Comparison of ENCODE assay signal across 29 cellular contexts in the genomic region with DNA sequence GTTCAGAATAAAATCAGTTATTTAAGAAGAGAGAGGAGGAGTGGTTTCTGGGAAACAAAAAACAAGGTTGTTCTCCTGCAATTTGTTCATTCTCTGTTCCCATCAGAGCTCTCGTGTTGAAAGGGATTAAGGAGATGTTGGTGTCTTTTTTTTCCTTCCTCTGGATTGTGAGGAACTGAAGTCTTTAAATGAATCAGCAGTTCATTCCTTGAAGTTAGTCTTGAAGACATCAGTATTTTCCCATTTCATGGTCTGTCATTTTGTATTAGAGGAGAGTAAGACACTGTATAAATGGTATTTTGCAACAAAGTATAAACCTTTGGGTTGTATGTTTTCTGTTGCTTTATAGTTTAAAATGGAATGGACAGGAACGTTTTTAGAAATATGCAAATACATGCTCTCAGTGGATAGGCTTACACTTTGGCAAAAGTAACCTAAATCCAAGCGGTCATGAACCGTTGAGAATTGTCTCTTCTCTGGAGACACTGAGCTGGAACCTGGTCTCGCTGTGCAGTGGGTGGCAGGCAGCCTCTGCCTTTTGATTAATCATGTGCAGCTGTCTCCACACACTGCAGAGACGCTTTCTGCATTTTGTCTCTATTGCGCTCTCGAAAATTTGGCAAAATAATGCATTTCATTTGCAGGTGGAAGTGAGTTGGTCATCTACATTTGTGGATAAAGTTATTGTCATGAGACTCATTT.
"Had no signal": no experiment of that assay in that cellular context is flagged by ENCODE, and none has a peak within 500 bp of the region (broad histone marks: within the 10 kb centered on the region; RNA-seq: fewer than 3 reads in every experiment).

No MANE protein-coding gene starts in this region.

- H3K4me1 ChIP-seq: body of pancreas, esophagus muscularis mucosa, prostate gland, right atrium auricular region, vagina had no signal

- H3K27ac Mint-ChIP-seq: activated CD4-positive, alpha-beta T cell treated with anti-CD3 and anti-CD28 coated beads, Interleukin-2, amount 10 ng/mL, durations not matched to agents 7 days and 5 days; stimulated activated naive CD8-positive, alpha-beta T cell treated with anti-CD3 and anti-CD28 coated beads, Interleukin-15, Interleukin-2, amounts not matched to agents 100 ng/mL and 50 ng/mL, for 24 hours; T-cell; T-helper 2 cell treated with Interferon-gamma antibody and Interleukin-4, amounts not matched to agents 5 μg/mL and 100 μg/mL, for 36 hours had no signal

- H3K27me3 ChIP-seq: body of pancreas, esophagus muscularis mucosa, gastroesophageal sphincter, neutrophil, ovary, right atrium auricular region, suprapubic skin, transverse colon, vagina had no signal

- H3K9me3 ChIP-seq: body of pancreas, esophagus muscularis mucosa, gastroesophageal sphincter, neutrophil, ovary, prostate gland, right atrium auricular region, suprapubic skin, transverse colon, vagina had no signal

- H3K9me3 Mint-ChIP-seq: activated CD4-positive, alpha-beta T cell treated with anti-CD3 and anti-CD28 coated beads, Interleukin-2, amount 10 ng/mL, durations not matched to agents 7 days and 5 days; natural killer cell treated with Interleukin-12 subunit alpha and Interleukin-12 subunit beta and Interleukin-15 and Interleukin-18, amount 100 ng/mL, for 72 hours; stimulated activated naive CD8-positive, alpha-beta T cell treated with anti-CD3 and anti-CD28 coated beads, Interleukin-15, Interleukin-2, amounts not matched to agents 100 ng/mL and 50 ng/mL, for 24 hours; T-cell; T-helper 2 cell treated with Interferon-gamma antibody and Interleukin-4, amounts not matched to agents 5 μg/mL and 100 μg/mL, for 36 hours had no signal

- H3K27me3 Mint-ChIP-seq: activated CD4-positive, alpha-beta T cell treated with anti-CD3 and anti-CD28 coated beads, Interleukin-2, amount 10 ng/mL, durations not matched to agents 7 days and 5 days; activated naive CD8-positive, alpha-beta T cell; natural killer cell treated with Interleukin-12 subunit alpha and Interleukin-12 subunit beta and Interleukin-15 and Interleukin-18, amount 100 ng/mL, for 72 hours; stimulated activated naive CD8-positive, alpha-beta T cell treated with anti-CD3 and anti-CD28 coated beads, Interleukin-15, Interleukin-2, amounts not matched to agents 100 ng/mL and 50 ng/mL, for 24 hours; T-cell had no signal

- DNase-seq: activated CD4-positive, alpha-beta T cell treated with anti-CD3 and anti-CD28 coated beads, Interleukin-2, amount 10 ng/mL, durations not matched to agents 7 days and 5 days; activated CD8-positive, alpha-beta memory T cell treated with anti-CD3 and anti-CD28 coated beads for 24 hours; activated CD8-positive, alpha-beta memory T cell treated with anti-CD3 and anti-CD28 coated beads, Interleukin-2, amount 50 U/mL, for 4 hours; activated T-cell treated with anti-CD3 and anti-CD28 coated beads, Interleukin-2, amount 50 U/mL, for 48 hours; amygdala; body of pancreas; effector memory CD4-positive, alpha-beta T cell; hypothalamus; left ventricle myocardium superior; mammary epithelial cell; midbrain; ovary; stimulated activated CD4-positive, alpha-beta T cell treated with anti-CD3 and anti-CD28 coated beads, Interleukin-1b, Interleukin-23, amount 100 ng/mL, for 48 hours; T-cell; transverse colon had no signal

- H3K4me3 Mint-ChIP-seq: activated CD4-positive, alpha-beta T cell treated with anti-CD3 and anti-CD28 coated beads, Interleukin-2, amount 10 ng/mL, durations not matched to agents 7 days and 5 days; activated naive CD8-positive, alpha-beta T cell; natural killer cell treated with Interleukin-12 subunit alpha and Interleukin-12 subunit beta and Interleukin-15 and Interleukin-18, amount 100 ng/mL, for 72 hours; stimulated activated naive CD8-positive, alpha-beta T cell treated with anti-CD3 and anti-CD28 coated beads, Interleukin-15, Interleukin-2, amounts not matched to agents 100 ng/mL and 50 ng/mL, for 24 hours; T-cell; T-helper 2 cell treated with Interferon-gamma antibody and Interleukin-4, amounts not matched to agents 5 μg/mL and 100 μg/mL, for 36 hours had no signal

- H3K4me3 ChIP-seq: body of pancreas, esophagus muscularis mucosa, gastroesophageal sphincter, ovary, prostate gland, right atrium auricular region, skin epidermis, suprapubic skin, transverse colon, vagina had no signal

- H3K36me3 ChIP-seq: ovary had no signal

- ATAC-seq: activated CD4-positive, CD25-positive, alpha-beta regulatory T cell treated with anti-CD3 and anti-CD28 coated beads, Interleukin-2, amount 50 U/mL, for 24 hours; body of pancreas; gastroesophageal sphincter; left ventricle myocardium superior; natural killer cell treated with Interleukin-12 subunit alpha and Interleukin-12 subunit beta and Interleukin-15 and Interleukin-18, amount 100 ng/mL, for 72 hours; T-cell had no signal

- H3K27ac ChIP-seq: body of pancreas, esophagus muscularis mucosa, gastroesophageal sphincter, neutrophil, ovary, prostate gland, right atrium auricular region, skin epidermis, suprapubic skin, transverse colon, vagina, VCaP had no signal
